ENCODE assay signal across 24 cellular contexts in genomic region chr5:149826574-149826973, GRCh38.
DNase-seq lines count a peak whose midpoint lies in the region; ATAC-seq and TF ChIP-seq lines count a peak whose summit lies in the region.
"Had no signal": no experiment of that assay in that cellular context is flagged by ENCODE, and none has a peak within 500 bp of the region (broad histone marks: within the 10 kb centered on the region; RNA-seq: fewer than 3 reads in every experiment).

No MANE protein-coding gene starts in this region.

- DNase-seq in fibroblast of mammary gland (ENCODE audit: low read depth): peak; percentile 65
- peak; percentile 11 for DNase-seq in lower lobe of right lung
- DNase-seq in spleen: peak; percentile 60
- DNase-seq in activated CD4-positive, alpha-beta T cell treated with anti-CD3 and anti-CD28 coated beads, Interleukin-2, amount 50 U/mL, for 4 hours: no peak
- no peak for DNase-seq in activated CD8-positive, alpha-beta memory T cell treated with anti-CD3 and anti-CD28 coated beads, Interleukin-2, amount 50 U/mL, for 48 hours
- DNase-seq in OCI-LY7 (ENCODE audit: low spot score): no peak
- DNase-seq: activated CD4-positive, CD25-positive, alpha-beta regulatory T cell treated with anti-CD3 and anti-CD28 coated beads, Interleukin-2, amount 50 U/mL, for 72 hours; activated CD8-positive, alpha-beta T cell treated with anti-CD3 and anti-CD28 coated beads for 36 hours; aorta; COR-L47; DMS79; HCEC 1CT; kidney glomerular epithelial cell; mammary epithelial cell; NCI-H2029; NCI-H69; stimulated activated CD8-positive, alpha-beta memory T cell treated with anti-CD3 and anti-CD28 coated beads, Interleukin-4, amount 100 ng/mL, for 48 hours; upper lobe of right lung had no signal

- ATAC-seq in lower lobe of right lung (no peak), GM19324 (IDR thresholded peaks at IDR 0.05; ENCODE audit: low FRiP score, unreplicated experiment) (no peak)
- ATAC-seq: activated CD8-positive, alpha-beta T cell treated with anti-CD3 and anti-CD28 coated beads for 36 hours; activated naive CD4-positive, alpha-beta T cell treated with anti-CD3 and anti-CD28 coated beads, Interleukin-2, amount 50 U/mL, for 72 hours; K562; upper lobe of right lung had no signal

- H3K4me2 ChIP-seq in OCI-LY7 (ENCODE audit: low read length): no peak overlapping the region
- H3K4me2 ChIP-seq: BLaER1 treated with 17β-estradiol and CSF1 and Interleukin-3, amounts not matched to agents 10 nM and 100 nM had no signal

- H3K27ac ChIP-seq in angular gyrus (ENCODE audit: low read depth, low read length): peak overlapping the region; percentile 13
- H3K27ac ChIP-seq in lower lobe of right lung: no peak overlapping the region
- H3K27ac ChIP-seq in spleen: no peak overlapping the region
- no peak overlapping the region for H3K27ac ChIP-seq in OCI-LY7 (ENCODE audit: low read depth, low read length, poor library complexity, severe bottlenecking)
- H3K27ac ChIP-seq: BLaER1 treated with 17β-estradiol and CSF1 and Interleukin-3, amounts not matched to agents 10 nM and 100 nM; cardiac muscle cell; upper lobe of right lung had no signal

- H2AFZ ChIP-seq in OCI-LY7 (ENCODE audit: low read length): no peak overlapping the region

- H3K9me2 ChIP-seq in OCI-LY7 (ENCODE audit: insufficient read depth, low read length): no peaks in the 10 kb centered on the region

- CTCF ChIA-PET in OCI-LY7 (lab: Charles Lee; ENCODE audit: unreplicated experiment): interaction anchor here (2.4 kb wide), 1 partner anchor 159 kb away, joined by 7 read pairs; no protein-coding TSS in a partner anchor

- intact Hi-C loops in lower lobe of right lung (cut with DNase I) (loop anchor here (10.0 kb wide), 2 partner anchors 162 to 192 kb away; no protein-coding TSS in a partner anchor), spleen (cut with DNase I; ENCODE audit: low total_unique reads) (no loop called here), OCI-LY7 (cut with micrococcal nuclease; ENCODE audit: unreplicated experiment) (no loop called here)

- POLR2A ChIA-PET in OCI-LY7 (lab: Charles Lee): no interaction called here

- H3K4me1 ChIP-seq in lower lobe of right lung: no peaks in the 10 kb centered on the region
- H3K4me1 ChIP-seq in spleen: peaks cover 0 to 8% (median 2%) of the 10 kb centered on the region in 6 donors
- H3K4me1 ChIP-seq in OCI-LY7 (ENCODE audit: insufficient read depth, low read length, poor library complexity, severe bottlenecking): peaks cover 3% of the 10 kb centered on the region

- peaks cover 6% of the 10 kb centered on the region for H3K36me3 ChIP-seq in lower lobe of right lung
- peaks cover 0 to 60% (median 0%) of the 10 kb centered on the region in 6 donors for H3K36me3 ChIP-seq in spleen
- H3K36me3 ChIP-seq in OCI-LY7 (ENCODE audit: insufficient read depth, low read length): peaks cover 25% of the 10 kb centered on the region; the same call in 1 of the 2 replicates

- H3K4me3 ChIP-seq in fibroblast of mammary gland (ENCODE audit: control insufficient read depth, low read depth, low read length) (no peak overlapping the region), lower lobe of right lung (no peak overlapping the region), spleen (no peak overlapping the region), OCI-LY7 (ENCODE audit: low read depth, low read length, poor library complexity, severe bottlenecking) (no peak overlapping the region)
- H3K4me3 ChIP-seq: BLaER1 treated with 17β-estradiol and CSF1 and Interleukin-3, amounts not matched to agents 10 nM and 100 nM; cardiac muscle cell; K562; upper lobe of right lung had no signal

- WGBS in spleen, 5 donors: 73 to 93% (median 90%) methylated on average over 9 of the region's 9 CpGs

- no TSS peak for BruUV-seq in OCI-LY7 (replicated peaks; lab: Mats Ljungman, UMichigan)

- TF ChIP-seq POLR2A in spleen (IDR thresholded peaks at IDR 0.05): no peak

- H3K79me2 ChIP-seq in OCI-LY7 (ENCODE audit: insufficient read depth, low read depth, low read length): no peaks in the 10 kb centered on the region

- H3K27me3 ChIP-seq in lower lobe of right lung (ENCODE audit: low read depth) (no peaks in the 10 kb centered on the region), spleen (replicated peaks in 1 of 7) (no peaks in the 10 kb centered on the region)
- H3K27me3 ChIP-seq: BLaER1 treated with 17β-estradiol and CSF1 and Interleukin-3, amounts not matched to agents 10 nM and 100 nM; cardiac muscle cell; upper lobe of right lung had no signal

- no peaks in the 10 kb centered on the region for H3K9me3 ChIP-seq in lower lobe of right lung
- H3K9me3 ChIP-seq in spleen: no peaks in the 10 kb centered on the region
- no peaks in the 10 kb centered on the region for H3K9me3 ChIP-seq in OCI-LY7 (ENCODE audit: low read length)
- H3K9me3 ChIP-seq: BLaER1 treated with 17β-estradiol and CSF1 and Interleukin-3, amounts not matched to agents 10 nM and 100 nM; upper lobe of right lung had no signal

- TF ChIP-seq CTCF in fibroblast of mammary gland (conservative IDR thresholded peaks at IDR 0.05; ENCODE audit: control insufficient read depth, insufficient read depth, low read depth, low read length) (no peak), lower lobe of right lung (IDR thresholded peaks at IDR 0.05) (no peak), spleen (IDR thresholded peaks at IDR 0.05 in 8 of 11, conservative IDR thresholded peaks at IDR 0.05 in 3 of 11) (no peak), OCI-LY7 (conservative IDR thresholded peaks at IDR 0.05; ENCODE audit: low read length) (no peak)

- H4K20me1 ChIP-seq in OCI-LY7 (ENCODE audit: insufficient read depth, low read length): no peaks in the 10 kb centered on the region

Comparison
In these comparisons a context has a peak if more than half of its experiments do, and no peak if none do; other contexts are left out.
1. DNase-seq: peak in fibroblast of mammary gland (single experiment), lower lobe of right lung (single experiment) and spleen (single experiment); none in activated CD4-positive, alpha-beta T cell treated with anti-CD3 and anti-CD28 coated beads, Interleukin-2, amount 50 U/mL, for 4 hours (0 of 2), activated CD8-positive, alpha-beta memory T cell treated with anti-CD3 and anti-CD28 coated beads, Interleukin-2, amount 50 U/mL, for 48 hours (single experiment) and OCI-LY7 (single experiment).